8 cellular contexts compared by ENCODE assay signal in the genomic region with DNA sequence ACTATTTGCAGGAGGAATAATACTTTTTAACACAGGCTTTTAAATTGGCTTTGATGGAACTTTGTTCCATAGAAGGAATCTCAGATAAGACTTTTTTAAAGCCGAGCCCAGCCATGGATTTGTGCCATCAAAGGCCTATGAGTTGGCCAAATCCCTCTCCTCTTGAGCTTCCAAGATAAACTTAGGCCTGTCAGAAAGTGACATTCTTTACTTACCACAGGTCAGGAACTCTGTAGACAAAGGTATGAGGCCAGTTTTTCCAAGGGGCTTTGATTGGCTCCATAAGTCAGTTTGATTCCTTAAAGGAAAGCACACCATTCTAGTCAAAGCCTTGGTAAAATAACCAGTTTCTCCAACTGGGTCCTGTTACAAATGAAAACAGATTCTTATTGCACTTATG. TPM values are rescaled to one million over a fixed set of nuclear protein-coding genes. Genes with fewer than 3 reads are reported as not detected.
DNase-seq lines count a peak whose midpoint lies in the region; ATAC-seq, FAIRE-seq and TF ChIP-seq lines count a peak whose summit lies in the region.
"Not testable (repeated sequence)": the region's sequence is repeated elsewhere in the genome, so short reads cannot be mapped to it uniquely, and the experiment has no call there.

No MANE protein-coding gene starts in this region.

- H3K79me2 ChIP-seq in astrocyte (ENCODE audit: insufficient read depth, low read length): not testable (repeated sequence)

- DNase-seq in M059J (ENCODE audit: low read depth): peak; percentile 79
- DNase-seq in astrocyte (ENCODE audit: low read depth): peak; percentile 94
- DNase-seq in choroid plexus epithelial cell (ENCODE audit: low read depth): peak; percentile 44
- peak; percentile 18 for DNase-seq in fibroblast of mammary gland (ENCODE audit: low read depth)
- peak in 4 of 5 donors; percentile 28 to 48 (median 40) for DNase-seq in heart left ventricle
- DNase-seq in left lobe of liver (ENCODE audit: low spot score): peak; percentile 76
- peak; percentile 42 for DNase-seq in retinal pigment epithelial cell (ENCODE audit: low read depth)
- peak in 1 of 2 donors; percentile 74 for DNase-seq in aorta

- ATAC-seq in heart left ventricle (peak in 3 of 4 donors; percentile 33 to 72 (median 61)), left lobe of liver (peak; percentile 97), aorta (ENCODE audit: low FRiP score) (peak; percentile 67)

- H3K27me3 ChIP-seq in astrocyte (ENCODE audit: insufficient read depth, low read length); heart left ventricle; aorta (ENCODE audit: control insufficient read depth in 1 of 2, insufficient read depth in 2 of 2, low read length in 1 of 2): not testable (repeated sequence)

- H3K27me3 Mint-ChIP-seq in astrocyte (ENCODE audit: low read depth, unreplicated experiment): not testable (repeated sequence)

- TF ChIP-seq CTCF in astrocyte (IDR thresholded peaks at IDR 0.05; ENCODE audit: insufficient read depth, low read depth, low read length); choroid plexus epithelial cell (conservative IDR thresholded peaks at IDR 0.05; ENCODE audit: low read depth, low read length); fibroblast of mammary gland (conservative IDR thresholded peaks at IDR 0.05; ENCODE audit: control insufficient read depth, insufficient read depth, low read depth, low read length); heart left ventricle (IDR thresholded peaks at IDR 0.05); retinal pigment epithelial cell (conservative IDR thresholded peaks at IDR 0.05; ENCODE audit: low read depth, low read length): not testable (repeated sequence)

- not testable (repeated sequence) for H2AFZ ChIP-seq in astrocyte (ENCODE audit: low read depth, low read length)

- not testable (repeated sequence) for H3K9me3 Mint-ChIP-seq in astrocyte (ENCODE audit: unreplicated experiment)

- intact Hi-C loops in heart left ventricle (cut with DNase I): not testable (repeated sequence)
- intact Hi-C loops in aorta (cut with DNase I): loop anchor here in 1 of 2 donors (10.0 kb wide), 1 partner anchor 77 kb away; the partner anchor contains the start of gene B3GALNT1

- not testable (repeated sequence) for H3K4me3 Mint-ChIP-seq in astrocyte (ENCODE audit: unreplicated experiment)

- H3K27ac Mint-ChIP-seq in astrocyte (ENCODE audit: unreplicated experiment): not testable (repeated sequence)

- not testable (repeated sequence) for H3K4me2 ChIP-seq in astrocyte (ENCODE audit: low read length)

- not testable (repeated sequence) for H3K9ac ChIP-seq in astrocyte (ENCODE audit: low read length)

- not testable (repeated sequence) for H3K4me1 ChIP-seq in astrocyte (ENCODE audit: insufficient read depth, low read length); aorta (ENCODE audit: control insufficient read depth in 1 of 2, insufficient read depth in 2 of 2, low read length in 2 of 2)
- H3K4me1 ChIP-seq in heart left ventricle: peaks cover 0 to 21% (median 7%) of the 10 kb centered on the region in 12 donors

- FAIRE-seq in astrocyte (lab: Jason Lieb, UNC): not testable (repeated sequence)

- H3K4me3 ChIP-seq in astrocyte (ENCODE audit: insufficient read depth, low read depth, low read length); choroid plexus epithelial cell (ENCODE audit: low read depth, low read length); fibroblast of mammary gland (ENCODE audit: control insufficient read depth, low read depth, low read length); heart left ventricle; retinal pigment epithelial cell (ENCODE audit: low read length); aorta (ENCODE audit: low read length in 2 of 2): not testable (repeated sequence)

- not testable (repeated sequence) for H3K27ac ChIP-seq in astrocyte (ENCODE audit: low read depth, low read length); aorta (ENCODE audit: low read depth in 1 of 2, low read length in 2 of 2)
- peak overlapping the region in 5 of 12 donors; percentile 3 to 55 (median 36) for H3K27ac ChIP-seq in heart left ventricle

- WGBS in heart left ventricle, 4 donors: 0 to 28% (median 19%) methylated on average over 1 of the region's 1 CpG
- 0 to 1% methylated on average over 1 of the region's 1 CpG for WGBS in aorta, 2 donors

- not testable (repeated sequence) for H3K36me3 ChIP-seq in astrocyte (ENCODE audit: insufficient read depth, low read length); heart left ventricle; aorta (ENCODE audit: control insufficient read depth in 1 of 2, insufficient read depth in 2 of 2, low read length in 1 of 2)

- not testable (repeated sequence) for H4K20me1 ChIP-seq in astrocyte (ENCODE audit: insufficient read depth, low read length)

- not testable (repeated sequence) for H3K36me3 Mint-ChIP-seq in astrocyte (ENCODE audit: low read depth, unreplicated experiment)

- not testable (repeated sequence) for H3K4me1 Mint-ChIP-seq in astrocyte (ENCODE audit: low read depth, unreplicated experiment)

- not testable (repeated sequence) for TF ChIP-seq POLR2A in heart left ventricle (IDR thresholded peaks at IDR 0.05)

- not testable (repeated sequence) for H3K9me3 ChIP-seq in astrocyte (ENCODE audit: insufficient read depth, low read depth, low read length); heart left ventricle; aorta (ENCODE audit: control insufficient read depth, low read length)

RNA-seq across cellular contexts. Expression of gene NMD3, which starts 39.7 kb away (rescaled TPM):
- total RNA-seq in M059J (2014; rRNA removed; shearing (Covaris generic)): 43.6 and 64.4 TPM in 2 replicates
- 77.6 and 87.3 TPM in 2 replicates for total RNA-seq in astrocyte
- total RNA-seq in heart left ventricle: 10 to 100 TPM; 28.9 to 74.9 (median 57.6) TPM
- 10 to 100 TPM; 20.4 to 48.6 TPM for polyA plus RNA-seq in heart left ventricle
- 40.9 TPM for total RNA-seq in left lobe of liver
- 10 to 100 TPM; 53.8 to 56.5 TPM for total RNA-seq in aorta
- polyA plus RNA-seq in aorta: 10 to 100 TPM; 37.9 to 38.6 TPM
